In the genomic region with DNA sequence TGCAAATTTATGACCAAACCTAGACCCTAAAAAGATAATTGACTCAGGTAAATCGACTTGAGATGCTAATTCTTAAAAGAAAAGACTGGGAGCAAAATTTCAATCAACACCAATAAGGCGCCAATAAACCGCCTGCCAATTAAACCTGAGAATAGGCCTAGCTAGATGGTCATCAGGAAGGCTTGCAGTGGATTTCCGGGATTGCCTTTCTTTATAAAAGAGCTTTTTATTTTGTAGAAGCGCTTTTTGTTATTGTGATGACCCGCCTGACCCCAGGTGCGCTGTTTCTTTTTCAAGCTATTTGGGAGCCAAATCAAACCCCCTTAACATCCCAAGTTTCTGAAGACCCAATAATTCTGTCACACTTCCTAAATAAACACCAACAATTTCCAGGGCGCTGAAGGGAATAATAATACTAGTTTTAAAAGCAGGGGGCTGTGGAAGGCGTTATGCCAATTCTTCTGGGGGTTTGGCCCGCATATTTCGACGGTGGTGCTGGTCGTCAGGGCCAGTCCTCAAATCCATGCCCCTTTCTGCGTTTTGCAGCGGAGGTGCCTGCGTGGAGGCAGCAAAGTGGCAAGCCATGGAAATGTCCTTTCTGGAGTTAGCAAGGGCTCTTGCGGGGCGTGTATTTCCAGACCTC, we compare ENCODE assay signal across 2 cellular contexts.
TF ChIP-seq lines count a peak whose summit lies in the region.

No MANE protein-coding gene starts in this region.

TF ChIP-seq in GM23338, 12 proteins besides CTCF, POLR2A, EP300 and RAD21:
- no peak for TF ChIP-seq ZNF114 (CRISPR knock-in tag; IDR thresholded peaks at IDR 0.05)
- TF ChIP-seq NANOG (IDR thresholded peaks at IDR 0.05; ENCODE audit: borderline replicate concordance), result peak; percentile 91
- peak; percentile 36 for TF ChIP-seq EZH2 (IDR thresholded peaks at IDR 0.05; ENCODE audit: low read depth, unreplicated experiment)

TF ChIP-seq in H1, 55 proteins besides CTCF, POLR2A, EP300 and RAD21:
- TF ChIP-seq POU5F1 (IDR thresholded peaks at IDR 0.05; ENCODE audit: low read depth, low read length) (no peak), CTBP2 (IDR thresholded peaks at IDR 0.05; ENCODE audit: borderline replicate concordance, insufficient read depth, insufficient read length, low read length) (no peak), SRF (IDR thresholded peaks at IDR 0.05; ENCODE audit: low read depth, low read length) (no peak), SUZ12 (IDR thresholded peaks at IDR 0.05; ENCODE audit: low read length) (no peak), RBBP5 (IDR thresholded peaks at IDR 0.05; ENCODE audit: borderline replicate concordance, low read depth, low read length) (no peak), CBX5 (IDR thresholded peaks at IDR 0.05; ENCODE audit: low read depth, low read length) (no peak), RNF2 (IDR thresholded peaks at IDR 0.05; ENCODE audit: borderline replicate concordance, low read depth, low read length, missing control alignments, poor library complexity, severe bottlenecking) (no peak), POLR2AphosphoS5 (IDR thresholded peaks at IDR 0.05; ENCODE audit: low read depth, low read length) (no peak), RFX5 (IDR thresholded peaks at IDR 0.05; ENCODE audit: borderline replicate concordance, low read depth, low read length) (no peak), YY1 (IDR thresholded peaks at IDR 0.05; ENCODE audit: low read depth, low read length) (no peak), TAF7 (optimal IDR thresholded peaks at IDR 0.05; ENCODE audit: borderline replicate concordance, low read depth, low read length) (no peak), SP1 (IDR thresholded peaks at IDR 0.05; ENCODE audit: low read depth, low read length) (peak; percentile 53; the same call in 1 of the 2 replicates), NRF1 (IDR thresholded peaks at IDR 0.05; ENCODE audit: low read depth, low read length) (no peak), JUND (IDR thresholded peaks at IDR 0.05; ENCODE audit: low read length) (no peak), TBP (IDR thresholded peaks at IDR 0.05; ENCODE audit: low read depth, low read length) (no peak), HDAC2 (IDR thresholded peaks at IDR 0.05; ENCODE audit: borderline replicate concordance in 1 of 2, low read depth in 2 of 2, low read length in 2 of 2) (no peak), GABPA (IDR thresholded peaks at IDR 0.05; ENCODE audit: borderline replicate concordance, insufficient read depth, low read length) (no peak), SP2 (IDR thresholded peaks at IDR 0.05; ENCODE audit: low read length) (no peak), TAF1 (IDR thresholded peaks at IDR 0.05; ENCODE audit: low read depth, low read length) (no peak), RXRA (IDR thresholded peaks at IDR 0.05; ENCODE audit: insufficient read depth, low read depth, low read length) (no peak), MAFK (IDR thresholded peaks at IDR 0.05; ENCODE audit: low read depth, low read length) (no peak), SAP30 (IDR thresholded peaks at IDR 0.05; ENCODE audit: insufficient read depth, insufficient replicate concordance, low read length) (no peak), SIX5 (IDR thresholded peaks at IDR 0.05; ENCODE audit: low read depth, low read length) (no peak), KDM5A (IDR thresholded peaks at IDR 0.05; ENCODE audit: low read length) (no peak), GTF2F1 (IDR thresholded peaks at IDR 0.05; ENCODE audit: borderline replicate concordance, low read depth, low read length) (no peak), PHF8 (conservative IDR thresholded peaks at IDR 0.05; ENCODE audit: low read depth, low read length) (0 out of 2 replicates have a peak, but pooled peaks have one; percentile 25), TEAD4 (IDR thresholded peaks at IDR 0.05; ENCODE audit: low read depth, low read length) (no peak), KDM1A (IDR thresholded peaks at IDR 0.05; ENCODE audit: borderline replicate concordance, low read length) (no peak), SIRT6 (IDR thresholded peaks at IDR 0.05; ENCODE audit: low read length) (no peak), ZNF274 (IDR thresholded peaks at IDR 0.05; ENCODE audit: borderline replicate concordance, extremely low read depth, low read length) (no peak), BACH1 (IDR thresholded peaks at IDR 0.05; ENCODE audit: low read length) (0 out of 2 replicates have a peak, but pooled peaks have one; percentile 9), CEBPB (IDR thresholded peaks at IDR 0.05; ENCODE audit: low read depth, low read length) (no peak), EGR1 (IDR thresholded peaks at IDR 0.05; ENCODE audit: borderline replicate concordance, low read depth, low read length) (no peak), BRCA1 (IDR thresholded peaks at IDR 0.05; ENCODE audit: low read depth, low read length) (no peak), ASH2L (IDR thresholded peaks at IDR 0.05; ENCODE audit: low read length) (peak; percentile 2), CBX8 (IDR thresholded peaks at IDR 0.05; ENCODE audit: borderline replicate concordance, low read depth, low read length) (no peak), CHD1 (IDR thresholded peaks at IDR 0.05; ENCODE audit: low read depth, low read length) (no peak), EZH2 (IDR thresholded peaks at IDR 0.05; ENCODE audit: low read depth, low read length, severe bottlenecking) (no peak), JUN (IDR thresholded peaks at IDR 0.05; ENCODE audit: low read depth, low read length) (no peak), CREB1 (IDR thresholded peaks at IDR 0.05) (no peak), CHD2 (IDR thresholded peaks at IDR 0.05; ENCODE audit: low read length) (no peak), TCF12 (IDR thresholded peaks at IDR 0.05; ENCODE audit: low read depth, low read length) (0 out of 2 replicates have a peak, but pooled peaks have one; percentile 66), SP4 (IDR thresholded peaks at IDR 0.05; ENCODE audit: low read length) (no peak), FOSL1 (IDR thresholded peaks at IDR 0.05; ENCODE audit: insufficient read depth, low read depth, low read length) (no peak), NANOG (IDR thresholded peaks at IDR 0.05; ENCODE audit: insufficient read depth, low read depth, low read length, poor library complexity, severe bottlenecking) (peak; percentile 58), BCL11A (IDR thresholded peaks at IDR 0.05; ENCODE audit: low read depth in 2 of 2, low read length in 2 of 2) (no peak), KDM4A (IDR thresholded peaks at IDR 0.05; ENCODE audit: low read depth, low read length, severe bottlenecking) (no peak), SIN3A (conservative IDR thresholded peaks at IDR 0.05 in 1 of 2, IDR thresholded peaks at IDR 0.05 in 1 of 2; ENCODE audit: low read depth in 1 of 2, low read length in 2 of 2) (peak in 1 of 2 experiments; percentile 65; a peak in 2 of 4 replicates)
- TF ChIP-seq, protein P1, sequence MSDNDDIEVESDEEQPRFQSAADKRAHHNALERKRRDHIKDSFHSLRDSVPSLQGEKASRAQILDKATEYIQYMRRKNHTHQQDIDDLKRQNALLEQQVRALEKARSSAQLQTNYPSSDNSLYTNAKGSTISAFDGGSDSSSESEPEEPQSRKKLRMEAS (IDR thresholded peaks at IDR 0.05), result no peak
- TF ChIP-seq, protein P2, sequence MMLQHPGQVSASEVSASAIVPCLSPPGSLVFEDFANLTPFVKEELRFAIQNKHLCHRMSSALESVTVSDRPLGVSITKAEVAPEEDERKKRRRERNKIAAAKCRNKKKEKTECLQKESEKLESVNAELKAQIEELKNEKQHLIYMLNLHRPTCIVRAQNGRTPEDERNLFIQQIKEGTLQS (IDR thresholded peaks at IDR 0.05; ENCODE audit: insufficient read depth, low read depth, low read length), result no peak
- TF ChIP-seq, protein P3, sequence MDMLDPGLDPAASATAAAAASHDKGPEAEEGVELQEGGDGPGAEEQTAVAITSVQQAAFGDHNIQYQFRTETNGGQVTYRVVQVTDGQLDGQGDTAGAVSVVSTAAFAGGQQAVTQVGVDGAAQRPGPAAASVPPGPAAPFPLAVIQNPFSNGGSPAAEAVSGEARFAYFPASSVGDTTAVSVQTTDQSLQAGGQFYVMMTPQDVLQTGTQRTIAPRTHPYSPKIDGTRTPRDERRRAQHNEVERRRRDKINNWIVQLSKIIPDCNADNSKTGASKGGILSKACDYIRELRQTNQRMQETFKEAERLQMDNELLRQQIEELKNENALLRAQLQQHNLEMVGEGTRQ (IDR thresholded peaks at IDR 0.05; ENCODE audit: low read length), result no peak
- TF ChIP-seq, protein P4, sequence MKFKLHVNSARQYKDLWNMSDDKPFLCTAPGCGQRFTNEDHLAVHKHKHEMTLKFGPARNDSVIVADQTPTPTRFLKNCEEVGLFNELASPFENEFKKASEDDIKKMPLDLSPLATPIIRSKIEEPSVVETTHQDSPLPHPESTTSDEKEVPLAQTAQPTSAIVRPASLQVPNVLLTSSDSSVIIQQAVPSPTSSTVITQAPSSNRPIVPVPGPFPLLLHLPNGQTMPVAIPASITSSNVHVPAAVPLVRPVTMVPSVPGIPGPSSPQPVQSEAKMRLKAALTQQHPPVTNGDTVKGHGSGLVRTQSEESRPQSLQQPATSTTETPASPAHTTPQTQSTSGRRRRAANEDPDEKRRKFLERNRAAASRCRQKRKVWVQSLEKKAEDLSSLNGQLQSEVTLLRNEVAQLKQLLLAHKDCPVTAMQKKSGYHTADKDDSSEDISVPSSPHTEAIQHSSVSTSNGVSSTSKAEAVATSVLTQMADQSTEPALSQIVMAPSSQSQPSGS (IDR thresholded peaks at IDR 0.05; ENCODE audit: low read length), result no peak
- TF ChIP-seq, protein P5, sequence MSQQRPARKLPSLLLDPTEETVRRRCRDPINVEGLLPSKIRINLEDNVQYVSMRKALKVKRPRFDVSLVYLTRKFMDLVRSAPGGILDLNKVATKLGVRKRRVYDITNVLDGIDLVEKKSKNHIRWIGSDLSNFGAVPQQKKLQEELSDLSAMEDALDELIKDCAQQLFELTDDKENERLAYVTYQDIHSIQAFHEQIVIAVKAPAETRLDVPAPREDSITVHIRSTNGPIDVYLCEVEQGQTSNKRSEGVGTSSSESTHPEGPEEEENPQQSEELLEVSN (IDR thresholded peaks at IDR 0.05), result no peak; the same call in 1 of the 2 replicates
- TF ChIP-seq, protein P6, sequence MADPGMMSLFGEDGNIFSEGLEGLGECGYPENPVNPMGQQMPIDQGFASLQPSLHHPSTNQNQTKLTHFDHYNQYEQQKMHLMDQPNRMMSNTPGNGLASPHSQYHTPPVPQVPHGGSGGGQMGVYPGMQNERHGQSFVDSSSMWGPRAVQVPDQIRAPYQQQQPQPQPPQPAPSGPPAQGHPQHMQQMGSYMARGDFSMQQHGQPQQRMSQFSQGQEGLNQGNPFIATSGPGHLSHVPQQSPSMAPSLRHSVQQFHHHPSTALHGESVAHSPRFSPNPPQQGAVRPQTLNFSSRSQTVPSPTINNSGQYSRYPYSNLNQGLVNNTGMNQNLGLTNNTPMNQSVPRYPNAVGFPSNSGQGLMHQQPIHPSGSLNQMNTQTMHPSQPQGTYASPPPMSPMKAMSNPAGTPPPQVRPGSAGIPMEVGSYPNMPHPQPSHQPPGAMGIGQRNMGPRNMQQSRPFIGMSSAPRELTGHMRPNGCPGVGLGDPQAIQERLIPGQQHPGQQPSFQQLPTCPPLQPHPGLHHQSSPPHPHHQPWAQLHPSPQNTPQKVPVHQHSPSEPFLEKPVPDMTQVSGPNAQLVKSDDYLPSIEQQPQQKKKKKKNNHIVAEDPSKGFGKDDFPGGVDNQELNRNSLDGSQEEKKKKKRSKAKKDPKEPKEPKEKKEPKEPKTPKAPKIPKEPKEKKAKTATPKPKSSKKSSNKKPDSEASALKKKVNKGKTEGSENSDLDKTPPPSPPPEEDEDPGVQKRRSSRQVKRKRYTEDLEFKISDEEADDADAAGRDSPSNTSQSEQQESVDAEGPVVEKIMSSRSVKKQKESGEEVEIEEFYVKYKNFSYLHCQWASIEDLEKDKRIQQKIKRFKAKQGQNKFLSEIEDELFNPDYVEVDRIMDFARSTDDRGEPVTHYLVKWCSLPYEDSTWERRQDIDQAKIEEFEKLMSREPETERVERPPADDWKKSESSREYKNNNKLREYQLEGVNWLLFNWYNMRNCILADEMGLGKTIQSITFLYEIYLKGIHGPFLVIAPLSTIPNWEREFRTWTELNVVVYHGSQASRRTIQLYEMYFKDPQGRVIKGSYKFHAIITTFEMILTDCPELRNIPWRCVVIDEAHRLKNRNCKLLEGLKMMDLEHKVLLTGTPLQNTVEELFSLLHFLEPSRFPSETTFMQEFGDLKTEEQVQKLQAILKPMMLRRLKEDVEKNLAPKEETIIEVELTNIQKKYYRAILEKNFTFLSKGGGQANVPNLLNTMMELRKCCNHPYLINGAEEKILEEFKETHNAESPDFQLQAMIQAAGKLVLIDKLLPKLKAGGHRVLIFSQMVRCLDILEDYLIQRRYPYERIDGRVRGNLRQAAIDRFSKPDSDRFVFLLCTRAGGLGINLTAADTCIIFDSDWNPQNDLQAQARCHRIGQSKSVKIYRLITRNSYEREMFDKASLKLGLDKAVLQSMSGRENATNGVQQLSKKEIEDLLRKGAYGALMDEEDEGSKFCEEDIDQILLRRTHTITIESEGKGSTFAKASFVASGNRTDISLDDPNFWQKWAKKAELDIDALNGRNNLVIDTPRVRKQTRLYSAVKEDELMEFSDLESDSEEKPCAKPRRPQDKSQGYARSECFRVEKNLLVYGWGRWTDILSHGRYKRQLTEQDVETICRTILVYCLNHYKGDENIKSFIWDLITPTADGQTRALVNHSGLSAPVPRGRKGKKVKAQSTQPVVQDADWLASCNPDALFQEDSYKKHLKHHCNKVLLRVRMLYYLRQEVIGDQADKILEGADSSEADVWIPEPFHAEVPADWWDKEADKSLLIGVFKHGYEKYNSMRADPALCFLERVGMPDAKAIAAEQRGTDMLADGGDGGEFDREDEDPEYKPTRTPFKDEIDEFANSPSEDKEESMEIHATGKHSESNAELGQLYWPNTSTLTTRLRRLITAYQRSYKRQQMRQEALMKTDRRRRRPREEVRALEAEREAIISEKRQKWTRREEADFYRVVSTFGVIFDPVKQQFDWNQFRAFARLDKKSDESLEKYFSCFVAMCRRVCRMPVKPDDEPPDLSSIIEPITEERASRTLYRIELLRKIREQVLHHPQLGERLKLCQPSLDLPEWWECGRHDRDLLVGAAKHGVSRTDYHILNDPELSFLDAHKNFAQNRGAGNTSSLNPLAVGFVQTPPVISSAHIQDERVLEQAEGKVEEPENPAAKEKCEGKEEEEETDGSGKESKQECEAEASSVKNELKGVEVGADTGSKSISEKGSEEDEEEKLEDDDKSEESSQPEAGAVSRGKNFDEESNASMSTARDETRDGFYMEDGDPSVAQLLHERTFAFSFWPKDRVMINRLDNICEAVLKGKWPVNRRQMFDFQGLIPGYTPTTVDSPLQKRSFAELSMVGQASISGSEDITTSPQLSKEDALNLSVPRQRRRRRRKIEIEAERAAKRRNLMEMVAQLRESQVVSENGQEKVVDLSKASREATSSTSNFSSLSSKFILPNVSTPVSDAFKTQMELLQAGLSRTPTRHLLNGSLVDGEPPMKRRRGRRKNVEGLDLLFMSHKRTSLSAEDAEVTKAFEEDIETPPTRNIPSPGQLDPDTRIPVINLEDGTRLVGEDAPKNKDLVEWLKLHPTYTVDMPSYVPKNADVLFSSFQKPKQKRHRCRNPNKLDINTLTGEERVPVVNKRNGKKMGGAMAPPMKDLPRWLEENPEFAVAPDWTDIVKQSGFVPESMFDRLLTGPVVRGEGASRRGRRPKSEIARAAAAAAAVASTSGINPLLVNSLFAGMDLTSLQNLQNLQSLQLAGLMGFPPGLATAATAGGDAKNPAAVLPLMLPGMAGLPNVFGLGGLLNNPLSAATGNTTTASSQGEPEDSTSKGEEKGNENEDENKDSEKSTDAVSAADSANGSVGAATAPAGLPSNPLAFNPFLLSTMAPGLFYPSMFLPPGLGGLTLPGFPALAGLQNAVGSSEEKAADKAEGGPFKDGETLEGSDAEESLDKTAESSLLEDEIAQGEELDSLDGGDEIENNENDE (IDR thresholded peaks at IDR 0.05; ENCODE audit: insufficient replicate concordance, low read length), result peak; percentile 32
